ENCODE assay signal across 13 cellular contexts in genomic region chr10:119412831-119413737, GRCh38.
DNase-seq lines count a peak whose midpoint lies in the region; ATAC-seq, FAIRE-seq and TF ChIP-seq lines count a peak whose summit lies in the region.
"Had no signal": no experiment of that assay in that cellular context is flagged by ENCODE, and none has a peak within 500 bp of the region (broad histone marks: within the 10 kb centered on the region; RNA-seq: fewer than 3 reads in every experiment).

No MANE protein-coding gene starts in this region.

- H3K4me1 ChIP-seq in lower lobe of right lung (peaks cover 42% of the 10 kb centered on the region), pancreas (no peaks in the 10 kb centered on the region)
- H3K4me1 ChIP-seq: A549, HAP-1 had no signal

- H3K27me3 Mint-ChIP-seq in type B pancreatic cell: peaks cover 7% of the 10 kb centered on the region
- H3K27me3 Mint-ChIP-seq in stimulated activated naive B cell treated with anti-CD40 and anti-IgM and Interleukin-4, amounts not matched to agents 10 μg/mL and 1 μg/mL and 100 μg/mL, for 72 hours: no peaks in the 10 kb centered on the region

- H3K9me3 ChIP-seq in lower lobe of right lung (no peaks in the 10 kb centered on the region), pancreas (no peaks in the 10 kb centered on the region)
- H3K9me3 ChIP-seq: A549, HAP-1 had no signal

- peak overlapping the region; percentile 88 for H3K27ac Mint-ChIP-seq in type B pancreatic cell
- no peak overlapping the region for H3K27ac Mint-ChIP-seq in stimulated activated naive B cell treated with anti-CD40 and anti-IgM and Interleukin-4, amounts not matched to agents 10 μg/mL and 1 μg/mL and 100 μg/mL, for 72 hours

- DNase-seq in NCI-H2171 treated with DMSO at 0.1 percent for 48 hours (lab: John Stamatoyannopoulos, UW) (peak; percentile 16), NCI-H2171 (lab: John Stamatoyannopoulos, UW) (no peak), dedifferentiated amniotic fluid mesenchymal stem cell (ENCODE audit: extremely low spot score) (peak; percentile 39), lower lobe of right lung (no peak), type B pancreatic cell (ENCODE audit: extremely low spot score, unreplicated experiment) (no peak), pancreas (no peak), KG1 (lab: John Stamatoyannopoulos, UW) (no peak)
- no peak for DNase-seq in stimulated activated naive B cell treated with anti-CD40 and anti-IgM and Interleukin-4, amounts not matched to agents 10 μg/mL and 1 μg/mL and 100 μg/mL, for 72 hours
- DNase-seq: activated naive CD4-positive, alpha-beta T cell treated with anti-CD3 and anti-CD28 coated beads, Interleukin-2, amount 50 U/mL, for 16 hours had no signal

- H3K36me3 Mint-ChIP-seq in type B pancreatic cell: no peaks in the 10 kb centered on the region
- peaks cover 9 to 21% of the 10 kb centered on the region in 2 donors for H3K36me3 Mint-ChIP-seq in stimulated activated naive B cell treated with anti-CD40 and anti-IgM and Interleukin-4, amounts not matched to agents 10 μg/mL and 1 μg/mL and 100 μg/mL, for 72 hours

- H3K36me3 ChIP-seq in lower lobe of right lung (no peaks in the 10 kb centered on the region), pancreas (no peaks in the 10 kb centered on the region)
- H3K36me3 ChIP-seq: HAP-1 had no signal

- TF ChIP-seq CTCF in lower lobe of right lung (IDR thresholded peaks at IDR 0.05) (no peak), type B pancreatic cell (conservative IDR thresholded peaks at IDR 0.05) (no peak), pancreas (IDR thresholded peaks at IDR 0.05) (no peak)

- H3K4me1 Mint-ChIP-seq in type B pancreatic cell (ENCODE audit: unreplicated experiment): peaks cover 52% of the 10 kb centered on the region
- H3K4me1 Mint-ChIP-seq in stimulated activated naive B cell treated with anti-CD40 and anti-IgM and Interleukin-4, amounts not matched to agents 10 μg/mL and 1 μg/mL and 100 μg/mL, for 72 hours: peaks cover 13% of the 10 kb centered on the region in 2 donors

- no peaks in the 10 kb centered on the region for H3K27me3 ChIP-seq in lower lobe of right lung (ENCODE audit: low read depth)
- H3K27me3 ChIP-seq in pancreas: no peaks in the 10 kb centered on the region

- no peak overlapping the region for H3K4me3 ChIP-seq in lower lobe of right lung
- H3K4me3 ChIP-seq in pancreas: no peak overlapping the region
- H3K4me3 ChIP-seq: A549, HAP-1 had no signal

- no peak for FAIRE-seq in pancreas (lab: Jason Lieb, UNC)
- FAIRE-seq: A549, HTR-8/SVneo had no signal

- intact Hi-C loops in lower lobe of right lung (cut with DNase I): no loop called here
- intact Hi-C loops in pancreas (cut with DNase I): loop anchor here in 2 of 3 donors (10.0 kb wide), 1 partner anchor 208 kb away; the partner anchor contains the start of gene GRK5 (in 2 of the 2)

- peak overlapping the region; percentile 53 for H3K4me3 Mint-ChIP-seq in type B pancreatic cell
- no peak overlapping the region for H3K4me3 Mint-ChIP-seq in stimulated activated naive B cell treated with anti-CD40 and anti-IgM and Interleukin-4, amounts not matched to agents 10 μg/mL and 1 μg/mL and 100 μg/mL, for 72 hours

- peak; percentile 34 to 62 for ATAC-seq in lower lobe of right lung
- ATAC-seq in stimulated activated naive B cell treated with anti-CD40 and anti-IgM and Interleukin-4, amounts not matched to agents 10 μg/mL and 1 μg/mL and 100 μg/mL, for 72 hours (replicated peaks): no peak
- no peak for ATAC-seq in pancreas
- ATAC-seq: A549 had no signal

- 83 to 88% methylated on average over 25 of the region's 25 CpGs for WGBS in pancreas, 2 donors

- no peaks in the 10 kb centered on the region for H3K9me3 Mint-ChIP-seq in type B pancreatic cell
- H3K9me3 Mint-ChIP-seq in stimulated activated naive B cell treated with anti-CD40 and anti-IgM and Interleukin-4, amounts not matched to agents 10 μg/mL and 1 μg/mL and 100 μg/mL, for 72 hours: no peaks in the 10 kb centered on the region

- H3K27ac ChIP-seq in lower lobe of right lung (peak overlapping the region; percentile 77), pancreas (no peak overlapping the region)
- H3K27ac ChIP-seq: A549, VCaP had no signal

Comparison
In these comparisons a context has a peak if more than half of its experiments do, and no peak if none do; other contexts are left out.
1. DNase-seq: peak in NCI-H2171 treated with DMSO at 0.1 percent for 48 hours (single experiment) and dedifferentiated amniotic fluid mesenchymal stem cell (single experiment); none in NCI-H2171 (single experiment), lower lobe of right lung (single experiment), type B pancreatic cell (single experiment), stimulated activated naive B cell treated with anti-CD40 and anti-IgM and Interleukin-4, amounts not matched to agents 10 μg/mL and 1 μg/mL and 100 μg/mL, for 72 hours (single experiment), pancreas (0 of 6) and KG1 (single experiment).
2. ATAC-seq: peak in lower lobe of right lung (2 of 2); none in stimulated activated naive B cell treated with anti-CD40 and anti-IgM and Interleukin-4, amounts not matched to agents 10 μg/mL and 1 μg/mL and 100 μg/mL, for 72 hours (0 of 2) and pancreas (0 of 4).